In the genomic region with DNA sequence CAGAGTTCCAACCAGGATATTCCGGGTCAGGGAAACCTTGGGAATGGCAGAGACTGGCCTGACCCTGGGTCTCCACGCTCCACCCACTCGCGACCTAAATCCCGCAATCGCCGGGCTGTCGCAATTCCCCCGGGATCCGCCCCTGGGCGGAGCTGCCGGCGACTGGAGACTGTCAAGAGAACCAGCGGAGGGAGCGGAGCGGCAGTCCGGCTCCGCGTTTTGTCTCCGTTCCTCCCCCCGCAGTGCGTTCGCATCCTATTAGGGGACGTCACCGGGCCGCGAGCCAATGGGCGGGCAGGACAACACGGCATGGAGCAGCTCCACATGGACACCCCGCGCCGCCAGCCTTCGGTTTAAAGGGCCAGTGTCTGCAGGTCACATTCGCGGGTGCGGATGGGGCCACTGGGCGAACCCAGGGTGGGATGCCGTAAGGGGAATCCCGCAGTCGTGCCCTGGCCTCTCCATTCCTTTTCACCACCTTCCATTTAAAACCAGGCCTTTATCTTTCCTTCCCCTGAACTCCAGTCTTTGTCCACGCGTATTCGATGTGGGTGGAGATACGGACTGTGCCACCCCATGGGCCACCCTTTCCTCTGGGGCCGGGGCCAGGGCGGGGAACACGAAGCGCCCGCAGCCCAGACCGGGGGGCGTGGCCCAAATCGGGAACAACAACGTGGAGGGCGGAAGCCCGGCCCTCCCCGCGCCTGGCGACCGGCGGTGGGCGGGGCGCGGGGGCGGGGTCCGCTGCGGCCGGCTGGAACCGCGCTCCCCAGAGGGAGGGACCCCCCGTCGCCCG, we compare ENCODE assay signal across 8 cellular contexts. TPM values are rescaled to one million over a fixed set of nuclear protein-coding genes. Genes with fewer than 3 reads are reported as not detected.
A peak's percentile ranks its signal among the peaks of the same experiment; 100 is the strongest.
DNase-seq lines count a peak whose midpoint lies in the region; ATAC-seq and TF ChIP-seq lines count a peak whose summit lies in the region.

No MANE protein-coding gene starts in this region.

- H3K36me3 Mint-ChIP-seq in CD4-positive, CD25-positive, alpha-beta regulatory T cell = no peaks in the 10 kb centered on the region

- H3K27me3 ChIP-seq in CD4-positive, CD25-positive, alpha-beta regulatory T cell (ENCODE audit: control insufficient read depth, insufficient read depth, low read length) = no peaks in the 10 kb centered on the region
- H3K27me3 ChIP-seq in lung (ENCODE audit: control insufficient read depth, insufficient read depth) = no peaks in the 10 kb centered on the region

- 1% methylated on average over 69 to 72 of the region's 72 CpGs for WGBS in lung, 2 donors

- peak overlapping the region; percentile 80 for H3K4me3 ChIP-seq in CD4-positive, CD25-positive, alpha-beta regulatory T cell (ENCODE audit: low read depth, low read length)
- peak overlapping the region; percentile 25 for H3K4me3 ChIP-seq in lung

- peaks cover 9% of the 10 kb centered on the region for H3K27me3 Mint-ChIP-seq in CD4-positive, CD25-positive, alpha-beta regulatory T cell

- peak overlapping the region; percentile 99 for H3K27ac Mint-ChIP-seq in CD4-positive, CD25-positive, alpha-beta regulatory T cell

- ATAC-seq in CD4-positive, CD25-positive, alpha-beta regulatory T cell (ENCODE audit: low read depth in 2 of 2) = peak; percentile 57 to 62
- ATAC-seq in GM19467 (IDR thresholded peaks at IDR 0.05; ENCODE audit: unreplicated experiment) (peak; percentile 45), lung (ENCODE audit: insufficient read depth, low FRiP score) (peak; percentile 63)

- H3K4me1 ChIP-seq in CD4-positive, CD25-positive, alpha-beta regulatory T cell (ENCODE audit: control insufficient read depth, insufficient read depth, low read length, poor library complexity, severe bottlenecking) = peaks cover 42% of the 10 kb centered on the region
- H3K4me1 ChIP-seq in lung (ENCODE audit: control insufficient read depth in 2 of 2, insufficient read depth in 2 of 2, low read length in 2 of 2) = peaks cover 10 to 19% of the 10 kb centered on the region in 2 donors

- peak; percentile 36 for TF ChIP-seq CTCF in lung (IDR thresholded peaks at IDR 0.05; ENCODE audit: control extremely low read depth, extremely low read depth)

- H3K4me3 Mint-ChIP-seq in CD4-positive, CD25-positive, alpha-beta regulatory T cell = peak overlapping the region; percentile 95 to 100 (median 98)

- H3K9me3 ChIP-seq in CD4-positive, CD25-positive, alpha-beta regulatory T cell (ENCODE audit: control insufficient read depth in 2 of 2, low read length in 2 of 2) = no peaks in the 10 kb centered on the region
- no peaks in the 10 kb centered on the region for H3K9me3 ChIP-seq in lung (ENCODE audit: control insufficient read depth in 2 of 2, insufficient read depth in 1 of 2, low read length in 1 of 2)

- H3K4me1 Mint-ChIP-seq in CD4-positive, CD25-positive, alpha-beta regulatory T cell = peaks cover 0 to 46% (median 19%) of the 10 kb centered on the region in 4 donors

- no peaks in the 10 kb centered on the region for H3K36me3 ChIP-seq in CD4-positive, CD25-positive, alpha-beta regulatory T cell (ENCODE audit: control insufficient read depth, insufficient read depth, low read length)
- H3K36me3 ChIP-seq in lung (ENCODE audit: control insufficient read depth in 2 of 2, insufficient read depth in 2 of 2, low read length in 2 of 2) = no peaks in the 10 kb centered on the region

- peaks cover 0 to 1% (median 0%) of the 10 kb centered on the region in 7 donors for H3K9me3 Mint-ChIP-seq in CD4-positive, CD25-positive, alpha-beta regulatory T cell

- peak; percentile 99 to 100 (median 99) for DNase-seq in CD4-positive, CD25-positive, alpha-beta regulatory T cell
- peak; percentile 98 for DNase-seq in HS-5 (ENCODE audit: low read depth)
- DNase-seq in NK-92 (lab: John Stamatoyannopoulos, UW; ENCODE audit: unreplicated experiment) = peak; percentile 84
- DNase-seq in activated CD8-positive, alpha-beta memory T cell treated with anti-CD3 and anti-CD28 coated beads for 4 hours (ENCODE audit: low read depth in 2 of 2) = peak; percentile 98 to 99
- DNase-seq in effector CD8-positive, alpha-beta T cell (lab: John Stamatoyannopoulos, UW) = peak; percentile 99
- peak; percentile 100 for DNase-seq in lung (ENCODE audit: low spot score)
- DNase-seq in stimulated activated CD4-positive, alpha-beta T cell treated with anti-CD3 and anti-CD28 coated beads, TNF-alpha, amount 100 ng/mL, for 24 hours (ENCODE audit: low read depth in 3 of 3) = peak; percentile 98 to 99 (median 99)

- H3K27ac ChIP-seq in CD4-positive, CD25-positive, alpha-beta regulatory T cell (ENCODE audit: insufficient read depth, low read length, poor library complexity, severe bottlenecking) = peak overlapping the region; percentile 98
- peak overlapping the region; percentile 94 to 98 for H3K27ac ChIP-seq in lung (ENCODE audit: low read depth in 1 of 2, low read length in 1 of 2)

RNA-seq across cellular contexts. Expression of gene MNT, which starts 0.8 kb away (rescaled TPM):
- 93.4 TPM for total RNA-seq in CD4-positive, CD25-positive, alpha-beta regulatory T cell
- polyA plus RNA-seq in CD4-positive, CD25-positive, alpha-beta regulatory T cell = 1 to 10 TPM in 2 of 4 donors, under 1 TPM in 2; 0.50 to 1.1 (median 0.97) TPM
- 10 to 100 TPM; 10.2 to 47.0 TPM for total RNA-seq in lung
- 10 to 100 TPM; 11.5 to 18.1 TPM for polyA plus RNA-seq in lung

Comparison
In these comparisons a context has a peak if more than half of its experiments do, and no peak if none do; other contexts are left out.
1. Peak in every context shown above with its lines: DNase-seq, ATAC-seq, H3K4me3 ChIP-seq and H3K27ac ChIP-seq.